Comparison of ENCODE assay signal across 13 cellular contexts in genomic region chrX:8591526-8591925, GRCh38.
A peak's percentile ranks its signal among the peaks of the same experiment; 100 is the strongest.
DNase-seq lines count a peak whose midpoint lies in the region; ATAC-seq lines count a peak whose summit lies in the region.
"Had no signal": no experiment of that assay in that cellular context is flagged by ENCODE, and none has a peak within 500 bp of the region (broad histone marks: within the 10 kb centered on the region; RNA-seq: fewer than 3 reads in every experiment).

No MANE protein-coding gene starts in this region.

- DNase-seq in NCI-H82 (lab: John Stamatoyannopoulos, UW) (peak; percentile 10), NCI-H82 treated with DMSO at 0.1 percent for 48 hours (lab: John Stamatoyannopoulos, UW; ENCODE audit: unreplicated experiment) (no peak), NCI-H69 (lab: John Stamatoyannopoulos, UW) (peak; percentile 82), retina (peak; percentile 44)
- DNase-seq: Caco-2; CD4-positive, CD25-positive, alpha-beta regulatory T cell; CD8-positive, alpha-beta T cell; DMS53; DMS79 treated with DMSO at 0.1 percent for 48 hours; GOT3; HFFc6 had no signal

- ATAC-seq in GM18511 (IDR thresholded peaks at IDR 0.05; ENCODE audit: unreplicated experiment) (no peak), GM19023 (IDR thresholded peaks at IDR 0.05; ENCODE audit: unreplicated experiment) (no peak)
- ATAC-seq: CD8-positive, alpha-beta T cell had no signal
